ENCODE assay signal across 11 cellular contexts in genomic region chr10:71638577-71639411, GRCh38.
DNase-seq lines count a peak whose midpoint lies in the region; ATAC-seq, FAIRE-seq and TF ChIP-seq lines count a peak whose summit lies in the region.
"Had no signal": no experiment of that assay in that cellular context is flagged by ENCODE, and none has a peak within 500 bp of the region (broad histone marks: within the 10 kb centered on the region; RNA-seq: fewer than 3 reads in every experiment).

No MANE protein-coding gene starts in this region.

- intact Hi-C loops in K562 (cut with micrococcal nuclease) (loop anchor here (5.0 kb wide), 3 partner anchors 44 to 109 kb away; no protein-coding TSS in a partner anchor), cardiac septum (cut with DNase I) (loop anchor here (10.0 kb wide), 1 partner anchor 104 kb away; no protein-coding TSS in a partner anchor)

- H3K9me1 ChIP-seq in K562 (ENCODE audit: control insufficient read depth, insufficient read depth, low read length), result peaks cover 3% of the 10 kb centered on the region

- TF ChIP-seq CTCF in BE2C (IDR thresholded peaks at IDR 0.05; ENCODE audit: low read depth, low read length), result no peak
- TF ChIP-seq CTCF in K562 (IDR thresholded peaks at IDR 0.05 in 2 of 3, conservative IDR thresholded peaks at IDR 0.05 in 1 of 3; ENCODE audit: insufficient read depth in 2 of 3, low read depth in 1 of 3, low read length in 3 of 3), result peak in 1 of 3 experiments; percentile 1; a peak in 1 of 6 replicates
- TF ChIP-seq CTCF in suprapubic skin (IDR thresholded peaks at IDR 0.05), result no peak

- CTCF ChIA-PET in K562 (lab: Yijun Ruan, JAX; ENCODE audit: low intra/inter-chr PET ratio), result no interaction called here

- peak overlapping the region; percentile 50; the same call in 1 of the 2 replicates for H3K27ac ChIP-seq in HUES64 (ENCODE audit: low read depth, low read length)
- H3K27ac ChIP-seq in K562 (ENCODE audit: extremely low read depth, low read depth, low read length), result peak overlapping the region; percentile 80
- H3K27ac ChIP-seq in mucosa of rectum (ENCODE audit: low read depth in 2 of 2, low read length in 2 of 2), result peak overlapping the region; percentile 92 to 97
- H3K27ac ChIP-seq in suprapubic skin, result no peak overlapping the region

- in situ Hi-C loops in K562 (cut with MboI), result no loop called here

- H3K36me3 ChIP-seq in BE2C, result no peaks in the 10 kb centered on the region
- H3K36me3 ChIP-seq in HUES64 (ENCODE audit: insufficient read depth, low read length), result no peaks in the 10 kb centered on the region
- no peaks in the 10 kb centered on the region for H3K36me3 ChIP-seq in K562 (ENCODE audit: control insufficient read depth, insufficient read depth, low read length)
- no peaks in the 10 kb centered on the region for H3K36me3 ChIP-seq in mucosa of rectum (ENCODE audit: control insufficient read depth in 2 of 2, insufficient read depth in 2 of 2, low read length in 2 of 2)
- H3K36me3 ChIP-seq in suprapubic skin, result no peaks in the 10 kb centered on the region
- H3K36me3 ChIP-seq: esophagus squamous epithelium had no signal

- H4K20me1 ChIP-seq in K562 (replicated peaks; ENCODE audit: control insufficient read depth, insufficient read depth, low read length), result no peaks in the 10 kb centered on the region

- TF ChIP-seq RAD21 in K562 (CRISPR knock-in tag; conservative IDR thresholded peaks at IDR 0.05 in 1 of 2, IDR thresholded peaks at IDR 0.05 in 1 of 2), result peak; percentile 16 to 52; a peak in 3 of 4 replicates

- no peaks in the 10 kb centered on the region for H3K79me2 ChIP-seq in K562 (ENCODE audit: control insufficient read depth, insufficient read depth, low read length)

- H2AFZ ChIP-seq in K562 (ENCODE audit: low read depth, low read length), result peak overlapping the region; percentile 78

- POLR2A ChIA-PET in K562 (lab: Yijun Ruan, JAX), result interaction anchor here (0.5 to 3.4 kb wide), 10 partner anchors 10 to 379 kb away, joined by 3 to 15 read pairs (median 5); no protein-coding TSS in a partner anchor

- peak; percentile 47 for DNase-seq in BE2C
- peak; percentile 97 to 99 (median 98) for DNase-seq in K562 (ENCODE audit: extremely low read depth in 1 of 4, low spot score in 3 of 4)
- no peak for DNase-seq in frontal cortex (ENCODE audit: low spot score in 2 of 2)
- no peak for DNase-seq in cardiac septum (ENCODE audit: low spot score)
- no peak for DNase-seq in suprapubic skin (ENCODE audit: low spot score in 2 of 2)
- no peak for DNase-seq in NCI-H1694 (lab: John Stamatoyannopoulos, UW)
- DNase-seq: esophagus squamous epithelium; nucleus accumbens; stimulated activated CD4-positive, alpha-beta T cell treated with anti-CD3 and anti-CD28 coated beads, Interleukin-4, amount 100 ng/mL, for 1 hour had no signal

- ATAC-seq in K562, result peak; percentile 75

- H3K27me3 ChIP-seq in BE2C, result no peaks in the 10 kb centered on the region
- H3K27me3 ChIP-seq in HUES64 (ENCODE audit: insufficient read depth, low read length), result peaks cover 18% of the 10 kb centered on the region
- H3K27me3 ChIP-seq in K562 (ENCODE audit: control insufficient read depth in 2 of 2, insufficient read depth in 2 of 2, low read length in 2 of 2), result no peaks in the 10 kb centered on the region; a peak in 1 of 5 replicates
- H3K27me3 ChIP-seq in mucosa of rectum (ENCODE audit: control insufficient read depth in 2 of 2, insufficient read depth in 2 of 2, low read length in 2 of 2), result no peaks in the 10 kb centered on the region
- H3K27me3 ChIP-seq in suprapubic skin, result no peaks in the 10 kb centered on the region

- WGBS in HUES64, result 34% methylated on average over 23 of the region's 23 CpGs
- WGBS in K562 (ENCODE audit: insufficient coverage, low coverage, missing lambda C conversion rate), result under 1% methylated on average over 23 of the region's 23 CpGs
- WGBS in suprapubic skin, result 42% methylated on average over 17 of the region's 23 CpGs

- BruUV-seq in K562 (replicated peaks; lab: Mats Ljungman, UMichigan), result no TSS peak

- TF ChIP-seq EP300 in K562 (IDR thresholded peaks at IDR 0.05; ENCODE audit: low read length) (peak; percentile 95), suprapubic skin (IDR thresholded peaks at IDR 0.05) (no peak)

- TF ChIP-seq POLR2A in K562 (conservative IDR thresholded peaks at IDR 0.05) (peak; percentile 76), suprapubic skin (IDR thresholded peaks at IDR 0.05) (no peak)

- H3K9ac ChIP-seq in HUES64 (ENCODE audit: low read depth, low read length) (no peak overlapping the region), K562 (ENCODE audit: insufficient read depth in 1 of 2, low read depth in 2 of 2, low read length in 2 of 2) (peak overlapping the region; percentile 62 to 75), mucosa of rectum (ENCODE audit: low read depth in 1 of 2, low read length in 2 of 2) (peak overlapping the region; percentile 52 to 66)

- H3K4me2 ChIP-seq in K562 (ENCODE audit: insufficient read depth, low read length), result peak overlapping the region; percentile 72

- H3K4me3 ChIP-seq in BE2C (ENCODE audit: low read depth, low read length) (peak overlapping the region; percentile 9; the same call in 1 of the 2 replicates), HUES64 (ENCODE audit: low read length) (no peak overlapping the region), K562 (no peak overlapping the region; the same call in 1 of the 2 replicates), mucosa of rectum (ENCODE audit: low read length in 2 of 2) (peak overlapping the region; percentile 46 to 54), suprapubic skin (no peak overlapping the region)
- H3K4me3 ChIP-seq: esophagus squamous epithelium had no signal

- no peaks in the 10 kb centered on the region for H3K4me1 ChIP-seq in BE2C
- H3K4me1 ChIP-seq in HUES64 (ENCODE audit: insufficient read depth, low read length), result peaks cover 38% of the 10 kb centered on the region
- peaks cover 67 to 90% of the 10 kb centered on the region in 2 experiments for H3K4me1 ChIP-seq in K562 (replicated peaks in 1 of 2; ENCODE audit: control insufficient read depth in 2 of 2, insufficient read depth in 2 of 2, low read length in 2 of 2)
- peaks cover 44 to 45% of the 10 kb centered on the region in 2 donors for H3K4me1 ChIP-seq in mucosa of rectum (ENCODE audit: control insufficient read depth in 2 of 2, insufficient read depth in 2 of 2, low read length in 2 of 2)
- no peaks in the 10 kb centered on the region for H3K4me1 ChIP-seq in suprapubic skin

- FAIRE-seq in K562 (lab: Jason Lieb, UNC) (peak; percentile 95), frontal cortex (lab: Jason Lieb, UNC) (no peak)

- H3K9me3 ChIP-seq in BE2C, result no peaks in the 10 kb centered on the region
- no peaks in the 10 kb centered on the region for H3K9me3 ChIP-seq in HUES64 (ENCODE audit: insufficient read depth, low read depth, low read length)
- no peaks in the 10 kb centered on the region for H3K9me3 ChIP-seq in K562 (replicated peaks; ENCODE audit: control insufficient read depth, insufficient read depth, low read depth, low read length)
- H3K9me3 ChIP-seq in mucosa of rectum (ENCODE audit: control insufficient read depth in 2 of 2, low read length in 2 of 2), result no peaks in the 10 kb centered on the region
- H3K9me3 ChIP-seq in suprapubic skin, result no peaks in the 10 kb centered on the region
- H3K9me3 ChIP-seq: esophagus squamous epithelium had no signal

TF ChIP-seq in K562, 482 proteins besides CTCF, POLR2A, EP300 and RAD21 (continues in another document):
- TF ChIP-seq MBD2 (IDR thresholded peaks at IDR 0.05; ENCODE audit: borderline replicate concordance, low read depth) (peak; percentile 85), MIER1 (IDR thresholded peaks at IDR 0.05; ENCODE audit: low read depth) (0 out of 2 replicates have a peak, but pooled peaks have one; percentile 3), CC2D1A (IDR thresholded peaks at IDR 0.05) (peak; percentile 90; the same call in 1 of the 2 replicates), YY1 (IDR thresholded peaks at IDR 0.05; ENCODE audit: borderline replicate concordance in 1 of 3, control insufficient read depth in 1 of 3, extremely low read depth in 1 of 3, insufficient read depth in 3 of 3, insufficient read length in 1 of 3, insufficient replicate concordance in 2 of 3, low read depth in 1 of 3, low read length in 2 of 3) (peak in 1 of 3 experiments; percentile 2), ATF6 (CRISPR knock-in tag; IDR thresholded peaks at IDR 0.05) (peak; percentile 78; the same call in 1 of the 2 replicates), TAF15 (IDR thresholded peaks at IDR 0.05; ENCODE audit: low read depth, low read length) (no peak), NR2F6 (CRISPR knock-in tag; IDR thresholded peaks at IDR 0.05) (no peak), POLR2AphosphoS5 (IDR thresholded peaks at IDR 0.05; ENCODE audit: control insufficient read depth, insufficient read depth, low read depth, low read length) (peak; percentile 90), EGR1 (conservative IDR thresholded peaks at IDR 0.05) (peak; percentile 86), NR3C1 (CRISPR knock-in tag; IDR thresholded peaks at IDR 0.05) (no peak)

Comparison
In these comparisons a context has a peak if more than half of its experiments do, and no peak if none do; other contexts are left out.
1. DNase-seq: peak in BE2C (single experiment) and K562 (4 of 4); none in frontal cortex (0 of 2), cardiac septum (single experiment), suprapubic skin (0 of 2) and NCI-H1694 (single experiment).
2. H3K4me3 ChIP-seq: peak in BE2C (single experiment) and mucosa of rectum (2 of 2); none in HUES64 (single experiment), K562 (single experiment) and suprapubic skin (single experiment).